ENCODE assay signal across 10 cellular contexts in genomic region chr22:30637701-30638114, GRCh38. TPM values are rescaled to one million over a fixed set of nuclear protein-coding genes. Genes with fewer than 3 reads are reported as not detected.
A peak's percentile ranks its signal among the peaks of the same experiment; 100 is the strongest.
DNase-seq lines count a peak whose midpoint lies in the region; ATAC-seq lines count a peak whose summit lies in the region.
"Had no signal": no experiment of that assay in that cellular context is flagged by ENCODE, and none has a peak within 500 bp of the region (broad histone marks: within the 10 kb centered on the region; RNA-seq: fewer than 3 reads in every experiment).

No MANE protein-coding gene starts in this region.

- no peak overlapping the region for H3K27ac ChIP-seq in CD8-positive, alpha-beta memory T cell (ENCODE audit: low read depth, low read length)
- H3K27ac ChIP-seq: cardiac muscle cell, tibial nerve had no signal

- CTCF ChIA-PET in CD8-positive, alpha-beta memory T cell (lab: Charles Lee) = interaction anchor here (0.7 to 3.7 kb wide), 2 partner anchors 30 to 871 kb away, joined by 3 to 14 read pairs; partner anchors contain the start of gene DUSP18

- H3K27me3 ChIP-seq in CD8-positive, alpha-beta memory T cell (ENCODE audit: insufficient read depth, low read length, poor library complexity, severe bottlenecking) = no peaks in the 10 kb centered on the region
- H3K27me3 ChIP-seq: cardiac muscle cell, tibial nerve had no signal

- H3K9me3 ChIP-seq in CD8-positive, alpha-beta memory T cell (ENCODE audit: low read length) = no peaks in the 10 kb centered on the region
- H3K9me3 ChIP-seq in T-helper 17 cell (ENCODE audit: control insufficient read depth, low read length, poor library complexity, severe bottlenecking) = no peaks in the 10 kb centered on the region
- H3K9me3 ChIP-seq: tibial nerve had no signal

- peaks cover 18 to 30% (median 21%) of the 10 kb centered on the region in 3 donors for H3K4me1 Mint-ChIP-seq in CD8-positive, alpha-beta memory T cell
- peaks cover 11% of the 10 kb centered on the region for H3K4me1 Mint-ChIP-seq in T-helper 17 cell

- POLR2A ChIA-PET in CD8-positive, alpha-beta memory T cell (lab: Charles Lee) = no interaction called here

- peak overlapping the region in 6 of 7 donors; percentile 45 to 69 (median 60) for H3K4me3 Mint-ChIP-seq in CD8-positive, alpha-beta memory T cell
- H3K4me3 Mint-ChIP-seq in T-helper 17 cell = peak overlapping the region; percentile 25

- H3K4me1 ChIP-seq in CD8-positive, alpha-beta memory T cell (ENCODE audit: insufficient read depth, low read length) = peaks cover 35% of the 10 kb centered on the region

- no peak for DNase-seq in CD8-positive, alpha-beta memory T cell
- DNase-seq in T-helper 17 cell = no peak
- peak; percentile 31 for DNase-seq in lung microvascular endothelial cell (ENCODE audit: low read depth in 2 of 2)
- no peak for DNase-seq in NCI-H2227 treated with DMSO at 0.1 percent for 48 hours (lab: John Stamatoyannopoulos, UW)
- DNase-seq: NCI-H2171 treated with DMSO at 0.1 percent for 48 hours, small intestine had no signal

- H3K9me3 Mint-ChIP-seq in CD8-positive, alpha-beta memory T cell = no peaks in the 10 kb centered on the region

- ATAC-seq in T-helper 17 cell (no peak), GM19023 (IDR thresholded peaks at IDR 0.05; ENCODE audit: unreplicated experiment) (no peak), GM21723 (IDR thresholded peaks at IDR 0.05; ENCODE audit: unreplicated experiment) (no peak)

- peaks cover 0 to 5% (median 0%) of the 10 kb centered on the region in 3 donors for H3K36me3 Mint-ChIP-seq in CD8-positive, alpha-beta memory T cell
- no peaks in the 10 kb centered on the region for H3K36me3 Mint-ChIP-seq in T-helper 17 cell (ENCODE audit: low read depth)

- no peaks in the 10 kb centered on the region for H3K27me3 Mint-ChIP-seq in CD8-positive, alpha-beta memory T cell
- no peaks in the 10 kb centered on the region for H3K27me3 Mint-ChIP-seq in T-helper 17 cell

- no peak overlapping the region for H3K4me3 ChIP-seq in CD8-positive, alpha-beta memory T cell (ENCODE audit: low read length)
- H3K4me3 ChIP-seq: cardiac muscle cell had no signal

- no peaks in the 10 kb centered on the region for H3K36me3 ChIP-seq in CD8-positive, alpha-beta memory T cell (ENCODE audit: insufficient read depth, low read length)
- H3K36me3 ChIP-seq: cardiac muscle cell, tibial nerve had no signal

- H3K27ac Mint-ChIP-seq in CD8-positive, alpha-beta memory T cell = peak overlapping the region in 5 of 8 donors; percentile 9 to 75 (median 61)
- no peak overlapping the region for H3K27ac Mint-ChIP-seq in T-helper 17 cell

RNA-seq across cellular contexts. Expression of gene SLC35E4, which starts 2.1 kb away (rescaled TPM):
- 1 to 10 TPM; 7.1 to 8.4 TPM for total RNA-seq in CD8-positive, alpha-beta memory T cell
- 3.3 TPM for polyA plus RNA-seq in CD8-positive, alpha-beta memory T cell
- total RNA-seq in T-helper 17 cell (1 to 10 TPM; 3.8 to 5.7 TPM), lung microvascular endothelial cell (17.2 and 22.8 TPM in 2 replicates)

RNA-seq across cellular contexts. Expression of gene DUSP18, which starts 30.0 kb away (rescaled TPM):
- total RNA-seq in CD8-positive, alpha-beta memory T cell = 10 to 100 TPM; 11.4 to 12.5 TPM
- 12.3 TPM for polyA plus RNA-seq in CD8-positive, alpha-beta memory T cell
- 10 to 100 TPM; 10.3 to 11.0 TPM for total RNA-seq in T-helper 17 cell
- 8.3 and 8.9 TPM in 2 replicates for total RNA-seq in lung microvascular endothelial cell

RNA-seq across cellular contexts. Expression of gene TCN2, which starts 30.7 kb away (rescaled TPM):
- total RNA-seq in CD8-positive, alpha-beta memory T cell = under 1 TPM; 0.11 to 0.28 TPM
- 0.63 TPM for polyA plus RNA-seq in CD8-positive, alpha-beta memory T cell
- under 1 TPM; 0.55 to 0.65 TPM for total RNA-seq in T-helper 17 cell
- total RNA-seq in lung microvascular endothelial cell = 9.5 and 29.9 TPM in 2 replicates

RNA-seq across cellular contexts. Expression of gene PES1, which starts 46.0 kb away (rescaled TPM):
- total RNA-seq in CD8-positive, alpha-beta memory T cell = 100 to 1,000 TPM; 186 to 187 TPM
- polyA plus RNA-seq in CD8-positive, alpha-beta memory T cell = 46.5 TPM
- total RNA-seq in T-helper 17 cell (10 to 100 TPM; 35.9 to 37.8 TPM), lung microvascular endothelial cell (56.2 and 61.1 TPM in 2 replicates)

RNA-seq across cellular contexts. Expression of gene OSBP2, which starts 57.0 kb away (rescaled TPM):
- total RNA-seq in CD8-positive, alpha-beta memory T cell = under 1 TPM; 0.66 to 0.74 TPM
- polyA plus RNA-seq in CD8-positive, alpha-beta memory T cell = 0.74 TPM
- total RNA-seq in T-helper 17 cell (1 to 10 TPM; 1.1 to 9.4 TPM), lung microvascular endothelial cell (10.5 and 15.9 TPM in 2 replicates)

Comparison
In these comparisons a context has a peak if more than half of its experiments do, and no peak if none do; other contexts are left out.
1. DNase-seq: peak in lung microvascular endothelial cell (2 of 2); none in CD8-positive, alpha-beta memory T cell (0 of 5), T-helper 17 cell (0 of 3) and NCI-H2227 treated with DMSO at 0.1 percent for 48 hours (single experiment).